13 cellular contexts compared by ENCODE assay signal in genomic region chr4:98166731-98167041, GRCh38. TPM values are rescaled to one million over a fixed set of nuclear protein-coding genes. Genes with fewer than 3 reads are reported as not detected.
A peak's percentile ranks its signal among the peaks of the same experiment; 100 is the strongest.
DNase-seq lines count a peak whose midpoint lies in the region; ATAC-seq and TF ChIP-seq lines count a peak whose summit lies in the region.
"Had no signal": no experiment of that assay in that cellular context is flagged by ENCODE, and none has a peak within 500 bp of the region (broad histone marks: within the 10 kb centered on the region; RNA-seq: fewer than 3 reads in every experiment).

No MANE protein-coding gene starts in this region.

- H3F3A ChIP-seq in PC-3 (ENCODE audit: low read length, unreplicated experiment): no peaks in the 10 kb centered on the region

- H3K36me3 ChIP-seq in left ventricle myocardium inferior: no peaks in the 10 kb centered on the region
- no peaks in the 10 kb centered on the region for H3K36me3 ChIP-seq in PC-3 (ENCODE audit: low read depth, low read length)
- no peaks in the 10 kb centered on the region for H3K36me3 ChIP-seq in mammary epithelial cell (ENCODE audit: insufficient read depth, low read length)
- H3K36me3 ChIP-seq: BLaER1 had no signal

- DNase-seq in left ventricle myocardium inferior (no peak), Right ventricle myocardium inferior (ENCODE audit: missing footprints) (no peak), PC-3 (no peak), mammary epithelial cell (no peak), ACHN (no peak), HCEC 1CT (no peak)
- DNase-seq: CD4-positive, CD25-positive, alpha-beta regulatory T cell; DMS53; GF-D8 had no signal

- no peaks in the 10 kb centered on the region for H3K9me2 ChIP-seq in PC-3 (replicated peaks; ENCODE audit: low read length)

- TF ChIP-seq CTCF in left ventricle myocardium inferior (IDR thresholded peaks at IDR 0.05; ENCODE audit: borderline replicate concordance): no peak
- no peak for TF ChIP-seq CTCF in PC-3 (conservative IDR thresholded peaks at IDR 0.05; ENCODE audit: low read depth, low read length)
- no peak for TF ChIP-seq CTCF in mammary epithelial cell (conservative IDR thresholded peaks at IDR 0.05 in 1 of 2, IDR thresholded peaks at IDR 0.05 in 1 of 2; ENCODE audit: extremely low read depth in 1 of 2, insufficient read depth in 1 of 2, low read depth in 1 of 2, low read length in 2 of 2)

- H4K20me1 ChIP-seq in PC-3 (ENCODE audit: low read length) (no peaks in the 10 kb centered on the region), mammary epithelial cell (ENCODE audit: insufficient read depth, low read length) (no peaks in the 10 kb centered on the region)
- H4K20me1 ChIP-seq: BLaER1 had no signal

- in situ Hi-C loops in mammary epithelial cell (cut with MboI; ENCODE audit: low sequenced_read_pairs in 2 of 2) (loop anchor here (25.0 kb wide), 3 partner anchors 96 to 496 kb away; partner anchors contain the start of genes RAP1GDS1 (in 1 of the 2) and TSPAN5 (in 1 of the 2)), ACHN (cut with HindIII; ENCODE audit: low pct_ligation_motif_present, low pct_unique_long_range_greater_than_20kb, low sequenced_read_pairs) (no loop called here)

- no peaks in the 10 kb centered on the region for H3K9me3 ChIP-seq in left ventricle myocardium inferior (replicated peaks)
- H3K9me3 ChIP-seq in PC-3 (ENCODE audit: low read length): no peaks in the 10 kb centered on the region
- H3K9me3 ChIP-seq in mammary epithelial cell (replicated peaks; ENCODE audit: insufficient read depth, low read length): no peaks in the 10 kb centered on the region
- H3K9me3 ChIP-seq: BLaER1 had no signal

- intact Hi-C loops in left ventricle myocardium inferior (cut with micrococcal nuclease) (no loop called here), Right ventricle myocardium inferior (cut with DNase I) (loop anchor here (1.0 kb wide), 1 partner anchor 33 kb away; no protein-coding TSS in a partner anchor), PC-3 (cut with micrococcal nuclease) (no loop called here), mammary epithelial cell (cut with micrococcal nuclease) (loop anchor here (5.0 to 10.0 kb wide), 3 partner anchors 96 to 281 kb away; partner anchors contain the start of gene RAP1GDS1)

- H3K9ac ChIP-seq in PC-3 (ENCODE audit: low read length) (no peak overlapping the region), mammary epithelial cell (ENCODE audit: insufficient read depth, low read length) (no peak overlapping the region)
- H3K9ac ChIP-seq: BLaER1 had no signal

- CTCF ChIA-PET in PC-3 (lab: Charles Lee) (no interaction called here), mammary epithelial cell (lab: Charles Lee; ENCODE audit: low non-redundant PET) (no interaction called here)

- H3K27ac ChIP-seq in left ventricle myocardium inferior (replicated peaks) (peak overlapping the region; percentile 58), PC-3 (ENCODE audit: low read length) (no peak overlapping the region), mammary epithelial cell (ENCODE audit: insufficient read depth, low read depth, low read length) (no peak overlapping the region)
- H3K27ac ChIP-seq: BLaER1 had no signal

- dilution Hi-C loops in mammary epithelial cell (cut with HindIII; ENCODE audit: low sequenced_read_pairs): no loop called here

- H3K4me2 ChIP-seq in PC-3 (ENCODE audit: low read length) (peak overlapping the region; percentile 73), mammary epithelial cell (ENCODE audit: insufficient read depth, low read depth, low read length) (peak overlapping the region; percentile 6)
- H3K4me2 ChIP-seq: BLaER1 had no signal

- H3K4me1 ChIP-seq in left ventricle myocardium inferior (peaks cover 11% of the 10 kb centered on the region), PC-3 (ENCODE audit: insufficient read depth, low read length) (peaks cover 20% of the 10 kb centered on the region), mammary epithelial cell (ENCODE audit: insufficient read depth, low read length) (peaks cover 12% of the 10 kb centered on the region)
- H3K4me1 ChIP-seq: BLaER1 had no signal

- POLR2A ChIA-PET in PC-3 (lab: Charles Lee; ENCODE audit: unreplicated experiment): interaction anchor here (0.6 kb wide), 1 partner anchor 24 kb away, joined by 8 read pairs; no protein-coding TSS in a partner anchor

- no peak overlapping the region for H3K4me3 ChIP-seq in left ventricle myocardium inferior
- H3K4me3 ChIP-seq in PC-3 (ENCODE audit: low read length): no peak overlapping the region
- no peak overlapping the region for H3K4me3 ChIP-seq in mammary epithelial cell (replicated peaks in 1 of 3; ENCODE audit: insufficient read depth in 1 of 3, low read depth in 2 of 3, low read length in 3 of 3)
- H3K4me3 ChIP-seq: BLaER1 had no signal

- no peaks in the 10 kb centered on the region for H3K27me3 ChIP-seq in left ventricle myocardium inferior (ENCODE audit: low read depth)
- H3K27me3 ChIP-seq in PC-3 (ENCODE audit: low read length): no peaks in the 10 kb centered on the region
- H3K27me3 ChIP-seq in mammary epithelial cell (ENCODE audit: insufficient read depth, low read length): no peaks in the 10 kb centered on the region
- H3K27me3 ChIP-seq: BLaER1 had no signal

- BruUV-seq in PC-3 (replicated peaks; lab: Mats Ljungman, UMichigan) (no TSS peak), mammary epithelial cell (replicated peaks; lab: Mats Ljungman, UMichigan) (no TSS peak)

- WGBS in mammary epithelial cell (ENCODE audit: low coverage, missing lambda C conversion rate): 80% methylated on average over 2 of the region's 2 CpGs

- ATAC-seq in Right ventricle myocardium inferior (no peak), PC-3 (no peak), GM18511 (IDR thresholded peaks at IDR 0.05; ENCODE audit: unreplicated experiment) (no peak)

- H3K79me2 ChIP-seq in PC-3 (ENCODE audit: low read length): no peaks in the 10 kb centered on the region
- H3K79me2 ChIP-seq in mammary epithelial cell (ENCODE audit: insufficient read depth, low read length): no peaks in the 10 kb centered on the region

- peak overlapping the region; percentile 53; the same call in 1 of the 2 replicates for H2AFZ ChIP-seq in PC-3 (ENCODE audit: low read length)
- H2AFZ ChIP-seq in mammary epithelial cell (ENCODE audit: low read depth, low read length): peak overlapping the region; percentile 23

RNA-seq across cellular contexts. Expression of gene STPG2, which starts 23.4 kb away (rescaled TPM):
- total RNA-seq in left ventricle myocardium inferior (not detected), Right ventricle myocardium inferior (0.43 TPM), PC-3 (2014; rRNA removed) (0.40 TPM in 1 of 2 replicates, not detected in the other), mammary epithelial cell (under 1 TPM; 0.17 to 0.28 TPM)
- 0.03 TPM for polyA plus RNA-seq in mammary epithelial cell
- not detected for polyA minus RNA-seq in mammary epithelial cell
- total RNA-seq: IMR-90 had no signal
- polyA plus RNA-seq: AG04450, IMR-90 had no signal

Comparison
In these comparisons a context has a peak if more than half of its experiments do, and no peak if none do; other contexts are left out.
1. intact Hi-C loops: an anchor here in Right ventricle myocardium inferior (1.0 kb wide) and mammary epithelial cell (5.0 to 10.0 kb wide); none called in left ventricle myocardium inferior and PC-3.